ENCODE assay signal across 18 cellular contexts in genomic region chr14:71726639-71727085, GRCh38.
DNase-seq lines count a peak whose midpoint lies in the region; ATAC-seq, FAIRE-seq and TF ChIP-seq lines count a peak whose summit lies in the region.
"Had no signal": no experiment of that assay in that cellular context is flagged by ENCODE, and none has a peak within 500 bp of the region (broad histone marks: within the 10 kb centered on the region; RNA-seq: fewer than 3 reads in every experiment).

No MANE protein-coding gene starts in this region.

- CTCF ChIA-PET in activated CD4-positive, alpha-beta T cell treated with anti-CD3 and anti-CD28 coated beads, Interleukin-2, amount 10 ng/mL, durations not matched to agents 7 days and 5 days (lab: Charles Lee): interaction anchor here (0.9 to 1.5 kb wide), 2 partner anchors 15 to 18 kb away, joined by 3 read pairs; no protein-coding TSS in a partner anchor

- H3K27ac Mint-ChIP-seq in activated CD4-positive, alpha-beta T cell treated with anti-CD3 and anti-CD28 coated beads, Interleukin-2, amount 10 ng/mL, durations not matched to agents 7 days and 5 days: peak overlapping the region; percentile 16
- peak overlapping the region; percentile 59 for H3K27ac Mint-ChIP-seq in astrocyte (ENCODE audit: unreplicated experiment)
- H3K27ac Mint-ChIP-seq: CD4-positive, alpha-beta T cell; stimulated activated effector memory CD8-positive, alpha-beta T cell treated with anti-CD3 and anti-CD28 coated beads, Interleukin-12 subunit alpha, Interleukin-12 subunit beta, amount 100 ng/mL, for 72 hours had no signal

- H3K36me3 ChIP-seq in astrocyte (ENCODE audit: insufficient read depth, low read length) (peaks cover 27% of the 10 kb centered on the region), mesenchymal stem cell (ENCODE audit: control insufficient read depth in 1 of 2, insufficient read depth in 2 of 2, low read depth in 1 of 2, low read length in 2 of 2) (peaks cover 16 to 27% of the 10 kb centered on the region in 2 experiments), upper lobe of right lung (peaks cover 36% of the 10 kb centered on the region)

- no peak overlapping the region for H3K23ac ChIP-seq in mesenchymal stem cell (ENCODE audit: low read length in 2 of 2)

- H2BK120ac ChIP-seq in mesenchymal stem cell (ENCODE audit: low read depth, low read length): no peak overlapping the region

- no peaks in the 10 kb centered on the region for H3K79me2 ChIP-seq in astrocyte (ENCODE audit: insufficient read depth, low read length)
- H3K79me2 ChIP-seq: parathyroid adenoma had no signal

- H3K4me3 Mint-ChIP-seq in activated CD4-positive, alpha-beta T cell treated with anti-CD3 and anti-CD28 coated beads, Interleukin-2, amount 10 ng/mL, durations not matched to agents 7 days and 5 days: no peak overlapping the region
- no peak overlapping the region for H3K4me3 Mint-ChIP-seq in astrocyte (ENCODE audit: unreplicated experiment)
- H3K4me3 Mint-ChIP-seq: CD4-positive, alpha-beta T cell; stimulated activated effector memory CD8-positive, alpha-beta T cell treated with anti-CD3 and anti-CD28 coated beads, Interleukin-12 subunit alpha, Interleukin-12 subunit beta, amount 100 ng/mL, for 72 hours had no signal

- peak overlapping the region in 1 of 2 experiments; percentile 57 for H2BK12ac ChIP-seq in mesenchymal stem cell (ENCODE audit: low read length in 2 of 2)

- intact Hi-C loops in upper lobe of right lung (cut with DNase I): no loop called here

- no peak overlapping the region for H3K4me2 ChIP-seq in astrocyte (ENCODE audit: low read length)
- no peak overlapping the region for H3K4me2 ChIP-seq in mesenchymal stem cell (ENCODE audit: low read length, poor library complexity, severe bottlenecking)

- no peak overlapping the region for H4K8ac ChIP-seq in mesenchymal stem cell (ENCODE audit: low read length)

- no peak overlapping the region for H2AFZ ChIP-seq in astrocyte (ENCODE audit: low read depth, low read length)
- H2AFZ ChIP-seq in mesenchymal stem cell (ENCODE audit: low read depth, low read length): no peak overlapping the region
- H2AFZ ChIP-seq: parathyroid adenoma had no signal

- H3K9ac ChIP-seq in astrocyte (ENCODE audit: low read length) (peak overlapping the region; percentile 10), mesenchymal stem cell (ENCODE audit: low read length) (peak overlapping the region; percentile 70)
- H3K9ac ChIP-seq: parathyroid adenoma had no signal

- no peak overlapping the region for H3K4ac ChIP-seq in mesenchymal stem cell (ENCODE audit: low read depth in 1 of 2, low read length in 2 of 2)

- H3K9me3 ChIP-seq in astrocyte (ENCODE audit: insufficient read depth, low read depth, low read length) (no peaks in the 10 kb centered on the region), mesenchymal stem cell (ENCODE audit: control insufficient read depth, low read length) (no peaks in the 10 kb centered on the region), upper lobe of right lung (no peaks in the 10 kb centered on the region)

- H3K4me1 Mint-ChIP-seq in activated CD4-positive, alpha-beta T cell treated with anti-CD3 and anti-CD28 coated beads, Interleukin-2, amount 10 ng/mL, durations not matched to agents 7 days and 5 days: no peaks in the 10 kb centered on the region
- H3K4me1 Mint-ChIP-seq in astrocyte (ENCODE audit: low read depth, unreplicated experiment): peaks cover 29% of the 10 kb centered on the region

- H3K4me1 ChIP-seq in astrocyte (ENCODE audit: insufficient read depth, low read length): peaks cover 12% of the 10 kb centered on the region
- H3K4me1 ChIP-seq in mesenchymal stem cell (ENCODE audit: control insufficient read depth, insufficient read depth, low read depth, low read length): peaks cover 2% of the 10 kb centered on the region
- H3K4me1 ChIP-seq in upper lobe of right lung: no peaks in the 10 kb centered on the region
- H3K4me1 ChIP-seq: parathyroid adenoma had no signal

- ATAC-seq in upper lobe of right lung (peak; percentile 65), GM19395 (IDR thresholded peaks at IDR 0.05; ENCODE audit: unreplicated experiment) (no peak), HG02798 (IDR thresholded peaks at IDR 0.05; ENCODE audit: poor library complexity, unreplicated experiment) (no peak)

- H3K36me3 Mint-ChIP-seq in activated CD4-positive, alpha-beta T cell treated with anti-CD3 and anti-CD28 coated beads, Interleukin-2, amount 10 ng/mL, durations not matched to agents 7 days and 5 days (ENCODE audit: low read depth): peaks cover 38% of the 10 kb centered on the region
- peaks cover 24% of the 10 kb centered on the region for H3K36me3 Mint-ChIP-seq in astrocyte (ENCODE audit: low read depth, unreplicated experiment)

- H2BK15ac ChIP-seq in mesenchymal stem cell (ENCODE audit: low read depth, poor library complexity, severe bottlenecking): no peak overlapping the region

- H3K18ac ChIP-seq in mesenchymal stem cell (ENCODE audit: low read depth in 1 of 2, low read length in 2 of 2): peak overlapping the region in 1 of 2 experiments; percentile 11

- H3K14ac ChIP-seq in mesenchymal stem cell (ENCODE audit: low read length in 2 of 2): peak overlapping the region in 1 of 2 experiments; percentile 63

- no peak overlapping the region for H2AK5ac ChIP-seq in mesenchymal stem cell (ENCODE audit: low read length, severe bottlenecking)

- TF ChIP-seq CTCF in astrocyte (IDR thresholded peaks at IDR 0.05; ENCODE audit: insufficient read depth, low read depth, low read length) (no peak), upper lobe of right lung (IDR thresholded peaks at IDR 0.05) (no peak)

- no peaks in the 10 kb centered on the region for H3K27me3 Mint-ChIP-seq in activated CD4-positive, alpha-beta T cell treated with anti-CD3 and anti-CD28 coated beads, Interleukin-2, amount 10 ng/mL, durations not matched to agents 7 days and 5 days
- H3K27me3 Mint-ChIP-seq in astrocyte (ENCODE audit: low read depth, unreplicated experiment): no peaks in the 10 kb centered on the region
- H3K27me3 Mint-ChIP-seq: CD4-positive, alpha-beta T cell had no signal

- POLR2A ChIA-PET in activated CD4-positive, alpha-beta T cell treated with anti-CD3 and anti-CD28 coated beads, Interleukin-2, amount 10 ng/mL, durations not matched to agents 7 days and 5 days (lab: Charles Lee): interaction anchor here (0.6 kb wide), 1 partner anchor 128 kb away, joined by 7 read pairs; no protein-coding TSS in a partner anchor

- no peaks in the 10 kb centered on the region for H3K9me3 Mint-ChIP-seq in activated CD4-positive, alpha-beta T cell treated with anti-CD3 and anti-CD28 coated beads, Interleukin-2, amount 10 ng/mL, durations not matched to agents 7 days and 5 days
- no peaks in the 10 kb centered on the region for H3K9me3 Mint-ChIP-seq in astrocyte (ENCODE audit: unreplicated experiment)
- H3K9me3 Mint-ChIP-seq: CD4-positive, alpha-beta T cell; stimulated activated effector memory CD8-positive, alpha-beta T cell treated with anti-CD3 and anti-CD28 coated beads, Interleukin-12 subunit alpha, Interleukin-12 subunit beta, amount 100 ng/mL, for 72 hours had no signal

- H3K79me1 ChIP-seq in mesenchymal stem cell (replicated peaks; ENCODE audit: low read length, poor library complexity, severe bottlenecking): no peaks in the 10 kb centered on the region

- H2BK5ac ChIP-seq in mesenchymal stem cell (ENCODE audit: low read depth, low read length, poor library complexity, severe bottlenecking): no peak overlapping the region

- H3K4me3 ChIP-seq in astrocyte (ENCODE audit: insufficient read depth, low read depth, low read length) (no peak overlapping the region), mesenchymal stem cell (ENCODE audit: insufficient read depth in 1 of 2, low read depth in 1 of 2, low read length in 2 of 2) (no peak overlapping the region), upper lobe of right lung (no peak overlapping the region)

- no peaks in the 10 kb centered on the region for H3K27me3 ChIP-seq in astrocyte (ENCODE audit: insufficient read depth, low read length)
- H3K27me3 ChIP-seq in mesenchymal stem cell (ENCODE audit: control insufficient read depth in 1 of 2, insufficient read depth in 1 of 2, low read length in 2 of 2): no peaks in the 10 kb centered on the region
- H3K27me3 ChIP-seq in upper lobe of right lung: no peaks in the 10 kb centered on the region

- H4K91ac ChIP-seq in mesenchymal stem cell (ENCODE audit: low read length): no peak overlapping the region

- H3K27ac ChIP-seq in astrocyte (ENCODE audit: low read depth, low read length): peak overlapping the region; percentile 4
- no peak overlapping the region for H3K27ac ChIP-seq in mesenchymal stem cell (ENCODE audit: low read length, poor library complexity, severe bottlenecking)
- H3K27ac ChIP-seq in upper lobe of right lung: no peak overlapping the region
- H3K27ac ChIP-seq: parathyroid adenoma had no signal

- DNase-seq in activated CD4-positive, alpha-beta T cell treated with anti-CD3 and anti-CD28 coated beads, Interleukin-2, amount 10 ng/mL, durations not matched to agents 7 days and 5 days: no peak
- no peak for DNase-seq in activated CD4-positive, alpha-beta T cell treated with anti-CD3 and anti-CD28 coated beads, Interleukin-2, amount 50 U/mL, for 48 hours
- DNase-seq in astrocyte (ENCODE audit: low read depth) (no peak), mesenchymal stem cell (peak; percentile 40), upper lobe of right lung (no peak), NOMO-1 (lab: John Stamatoyannopoulos, UW; ENCODE audit: unreplicated experiment in 2 of 2) (no peak)
- DNase-seq: 8988T; activated CD4-positive, CD25-positive, alpha-beta regulatory T cell treated with anti-CD3 and anti-CD28 coated beads, Interleukin-2, amount 50 U/mL, for 72 hours; activated gamma-delta T cell treated with Interleukin-2 at 50 U/mL for 16 hours; CD4-positive, alpha-beta T cell; DND-41; islet precursor cell; NCI-H1105; small intestine had no signal

- H4K20me1 ChIP-seq in astrocyte (ENCODE audit: insufficient read depth, low read length): no peaks in the 10 kb centered on the region

- FAIRE-seq in astrocyte (lab: Jason Lieb, UNC): no peak
- FAIRE-seq: small intestine had no signal

- WGBS in mesenchymal stem cell: 82% methylated on average over 3 of the region's 3 CpGs
